ENCODE assay signal across 8 cellular contexts in the genomic region with DNA sequence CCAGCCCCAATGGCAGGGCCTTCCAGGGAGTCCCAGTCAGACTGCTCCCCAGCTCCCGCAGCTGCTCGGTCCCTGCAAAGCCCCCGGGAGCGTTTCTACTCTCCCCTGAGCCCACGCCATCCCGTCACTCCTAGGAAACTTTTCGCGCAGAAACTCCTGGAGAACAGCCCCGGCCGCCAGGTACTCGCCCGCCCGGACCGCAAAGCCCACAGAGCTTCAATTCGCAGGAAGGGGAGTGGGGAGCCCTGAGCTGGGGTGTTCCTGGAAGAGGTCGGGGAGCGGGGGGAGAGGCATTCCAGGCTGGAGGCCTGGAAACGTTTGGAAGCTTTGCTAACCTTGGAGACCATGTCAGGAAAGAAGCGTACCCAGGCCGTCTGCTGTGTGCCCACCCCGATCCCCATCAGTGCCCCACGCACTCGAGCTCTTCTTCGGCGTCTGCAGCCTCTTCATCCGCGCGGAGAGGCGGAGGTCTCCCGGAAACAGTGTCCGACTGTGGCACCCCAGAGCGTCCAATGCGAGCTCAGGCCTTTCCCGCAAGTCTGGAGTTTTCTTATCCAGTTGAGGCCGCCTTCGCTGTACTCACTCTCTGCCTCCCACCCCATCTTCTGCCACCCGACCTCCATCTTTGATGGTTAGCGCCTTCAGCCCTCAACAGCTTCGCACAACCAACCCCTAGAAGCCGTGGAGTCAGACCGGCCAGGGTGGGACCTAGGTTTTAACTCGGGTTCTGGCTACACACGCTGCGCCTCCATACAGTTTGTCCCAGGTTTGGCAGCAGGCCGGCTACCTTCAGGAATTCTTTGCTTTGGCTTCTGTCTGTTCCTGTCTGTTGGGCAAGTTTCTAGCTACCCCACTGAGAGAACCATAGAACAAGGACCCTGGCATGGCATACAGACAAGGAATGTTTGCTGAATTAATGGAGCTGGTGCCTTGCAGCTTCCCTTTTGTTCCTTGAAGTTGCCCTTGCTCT. TPM values are rescaled to one million over a fixed set of nuclear protein-coding genes. Genes with fewer than 3 reads are reported as not detected.
DNase-seq lines count a peak whose midpoint lies in the region; ATAC-seq, FAIRE-seq and TF ChIP-seq lines count a peak whose summit lies in the region.

No MANE protein-coding gene starts in this region.

- no peak overlapping the region for H3K23ac ChIP-seq in mesendoderm (ENCODE audit: low read length)

- H2BK15ac ChIP-seq in mesendoderm (replicated peaks; ENCODE audit: low read depth) = no peak overlapping the region

- no peak overlapping the region for H4K8ac ChIP-seq in mesendoderm (ENCODE audit: low read depth, low read length)

- DNase-seq in activated T-cell treated with anti-CD3 and anti-CD28 coated beads, Interleukin-2, amount 50 U/mL, for 4 hours = no peak
- DNase-seq in activated T-cell treated with anti-CD3 and anti-CD28 coated beads, Interleukin-2, amount 50 U/mL, for 1 hour = no peak
- DNase-seq in bronchial epithelial cell (ENCODE audit: low read depth) (no peak), mesendoderm (no peak), transverse colon (no peak), NCI-H1048 (lab: John Stamatoyannopoulos, UW) (no peak), NCI-H345 (lab: John Stamatoyannopoulos, UW) (no peak), AG20443 (ENCODE audit: low spot score) (no peak)

- no peak overlapping the region for H2AK5ac ChIP-seq in mesendoderm (ENCODE audit: low read length)

- no peak for FAIRE-seq in bronchial epithelial cell (lab: Jason Lieb, UNC)

- H3K4ac ChIP-seq in mesendoderm (ENCODE audit: low read depth, low read length) = no peak overlapping the region

- intact Hi-C loops in transverse colon (cut with DNase I; ENCODE audit: low total_unique reads) = no loop called here

- H3K27ac ChIP-seq in mesendoderm (ENCODE audit: low read depth, low read length) = no peak overlapping the region
- H3K27ac ChIP-seq in transverse colon = peak overlapping the region; percentile 85 to 90 (median 86)

- H3K4me1 ChIP-seq in mesendoderm (ENCODE audit: control insufficient read depth, low read depth, low read length) = peaks cover 6% of the 10 kb centered on the region
- H3K4me1 ChIP-seq in transverse colon = peaks cover 22 to 67% (median 52%) of the 10 kb centered on the region in 4 donors

- peak overlapping the region; percentile 20 for H3K4me2 ChIP-seq in mesendoderm (ENCODE audit: low read length)

- H3K56ac ChIP-seq in mesendoderm (ENCODE audit: low read length) = peak overlapping the region; percentile 81

- TF ChIP-seq CTCF in bronchial epithelial cell (IDR thresholded peaks at IDR 0.05; ENCODE audit: insufficient read depth, low read length, severe bottlenecking) (no peak), transverse colon (IDR thresholded peaks at IDR 0.05) (no peak)

- H3K36me3 Mint-ChIP-seq in activated T-cell treated with anti-CD3 and anti-CD28 coated beads, Interleukin-2, amount 50 U/mL, for 4 hours (ENCODE audit: insufficient read depth) = peaks cover 18% of the 10 kb centered on the region

- H4K5ac ChIP-seq in mesendoderm (ENCODE audit: low read length) = no peak overlapping the region

- no peaks in the 10 kb centered on the region for H3K9me3 ChIP-seq in transverse colon

- no CpG with 5 or more reads among the region's 45 CpGs for WGBS in mesendoderm (ENCODE audit: extremely low coverage, insufficient coverage, low lambda C conversion rate)
- WGBS in transverse colon (ENCODE audit: low coverage in 1 of 2), 2 donors = 60 to 84% methylated on average over 12 to 45 of the region's 45 CpGs

- peak overlapping the region; percentile 22 for H3K18ac ChIP-seq in mesendoderm (ENCODE audit: low read length)

- H3K4me3 ChIP-seq in bronchial epithelial cell (ENCODE audit: low read depth, low read length) (peak overlapping the region; percentile 54), mesendoderm (ENCODE audit: low read length) (peak overlapping the region; percentile 14), transverse colon (peak overlapping the region; percentile 6 to 54 (median 47))

- no peak overlapping the region for H2BK5ac ChIP-seq in mesendoderm (ENCODE audit: low read length)

- TF ChIP-seq EP300 in transverse colon (IDR thresholded peaks at IDR 0.05; ENCODE audit: low read depth) = no peak

- H3K79me1 ChIP-seq in mesendoderm (ENCODE audit: low read length) = no peaks in the 10 kb centered on the region

- H3K79me2 ChIP-seq in mesendoderm (ENCODE audit: control insufficient read depth, insufficient read depth, low read length) = no peaks in the 10 kb centered on the region

- H3K4me3 Mint-ChIP-seq in activated T-cell treated with anti-CD3 and anti-CD28 coated beads, Interleukin-2, amount 50 U/mL, for 4 hours = peak overlapping the region; percentile 71

- H2BK120ac ChIP-seq in mesendoderm (ENCODE audit: low read depth, low read length) = no peak overlapping the region

- no peaks in the 10 kb centered on the region for H3K9me3 Mint-ChIP-seq in activated T-cell treated with anti-CD3 and anti-CD28 coated beads, Interleukin-2, amount 50 U/mL, for 4 hours

- peak overlapping the region; percentile 46 for H3K9ac ChIP-seq in mesendoderm (ENCODE audit: low read length)

- ATAC-seq in activated T-cell treated with anti-CD3 and anti-CD28 coated beads, Interleukin-2, amount 50 U/mL, for 4 hours = no peak

- peaks cover 7% of the 10 kb centered on the region for H3K27me3 ChIP-seq in bronchial epithelial cell (ENCODE audit: control insufficient read depth, insufficient read depth, low read length)
- H3K27me3 ChIP-seq in mesendoderm (ENCODE audit: insufficient read depth, low read length, poor library complexity) = peaks cover 56% of the 10 kb centered on the region
- peaks cover 33% of the 10 kb centered on the region for H3K27me3 ChIP-seq in transverse colon

- no peak for TF ChIP-seq POLR2A in transverse colon (IDR thresholded peaks at IDR 0.05)

- in situ Hi-C loops in transverse colon (cut with MboI; ENCODE audit: low pct_ligation_motif_present in 1 of 4, low pct_unique_long_range_greater_than_20kb in 1 of 4, low sequenced_read_pairs in 3 of 4) = loop anchor here in 1 of 4 donors (5.0 kb wide), 1 partner anchor 74 kb away; no protein-coding TSS in a partner anchor

- H3K36me3 ChIP-seq in bronchial epithelial cell (ENCODE audit: control insufficient read depth, insufficient read depth, low read length) (peaks cover 7% of the 10 kb centered on the region), mesendoderm (ENCODE audit: control insufficient read depth, insufficient read depth, low read length) (no peaks in the 10 kb centered on the region), transverse colon (no peaks in the 10 kb centered on the region)

- peaks cover 57% of the 10 kb centered on the region for H3K4me1 Mint-ChIP-seq in activated T-cell treated with anti-CD3 and anti-CD28 coated beads, Interleukin-2, amount 50 U/mL, for 4 hours (ENCODE audit: low read depth)

- peaks cover 60% of the 10 kb centered on the region for H3K27me3 Mint-ChIP-seq in activated T-cell treated with anti-CD3 and anti-CD28 coated beads, Interleukin-2, amount 50 U/mL, for 4 hours (ENCODE audit: low read depth)

RNA-seq across cellular contexts. Expression of a gene that starts 3.7 kb away (rescaled TPM):
- 10 to 100 TPM; 21.7 to 32.4 (median 28.8) TPM for total RNA-seq in activated T-cell treated with anti-CD3 and anti-CD28 coated beads, Interleukin-2, amount 50 U/mL, for 4 hours
- total RNA-seq in bronchial epithelial cell = 35.5 and 41.5 TPM in 2 replicates
- 10.7 TPM for polyA plus RNA-seq in mesendoderm (2013, experiment 1 of 2)
- polyA plus RNA-seq in mesendoderm (2013, experiment 2 of 2) = 9.5 TPM
- 10 to 100 TPM in 3 of 4 donors, 1 to 10 TPM in 1; 3.7 to 23.9 (median 19.3) TPM for total RNA-seq in transverse colon

RNA-seq across cellular contexts. Expression of a gene that starts 4.4 kb away (rescaled TPM):
- under 1 TPM in 2 of 3 donors, not detected in 1; 0.22 to 0.24 TPM for total RNA-seq in activated T-cell treated with anti-CD3 and anti-CD28 coated beads, Interleukin-2, amount 50 U/mL, for 4 hours
- 0.53 and 0.77 TPM in 2 replicates for total RNA-seq in bronchial epithelial cell
- not detected for polyA plus RNA-seq in mesendoderm (2013, experiment 1 of 2)
- polyA plus RNA-seq in mesendoderm (2013, experiment 2 of 2) = not detected
- 1 to 10 TPM in 2 of 4 donors, under 1 TPM in 1, not detected in 1; 0.80 to 3.8 (median 1.6) TPM for total RNA-seq in transverse colon

RNA-seq across cellular contexts. Expression of a gene that starts 10.5 kb away (rescaled TPM):
- total RNA-seq in activated T-cell treated with anti-CD3 and anti-CD28 coated beads, Interleukin-2, amount 50 U/mL, for 4 hours = not detected
- total RNA-seq in bronchial epithelial cell (not detected in 2 replicates), transverse colon (1 to 10 TPM in 1 of 4 donors, under 1 TPM in 1, not detected in 2; 0.96 to 2.5 TPM)
- polyA plus RNA-seq in mesendoderm (2013, experiment 1 of 2) = 0.01 TPM
- 0.06 TPM for polyA plus RNA-seq in mesendoderm (2013, experiment 2 of 2)

RNA-seq across cellular contexts. Expression of a gene that starts 20.9 kb away (rescaled TPM):
- total RNA-seq in activated T-cell treated with anti-CD3 and anti-CD28 coated beads, Interleukin-2, amount 50 U/mL, for 4 hours = 10 to 100 TPM; 22.4 to 23.8 (median 23.4) TPM
- 5.8 and 6.8 TPM in 2 replicates for total RNA-seq in bronchial epithelial cell
- polyA plus RNA-seq in mesendoderm (2013, experiment 1 of 2) = 14.8 TPM
- 14.5 TPM for polyA plus RNA-seq in mesendoderm (2013, experiment 2 of 2)
- total RNA-seq in transverse colon = 10 to 100 TPM; 16.9 to 36.0 (median 32.0) TPM

RNA-seq across cellular contexts. Expression of a gene that starts 21.0 kb away (rescaled TPM):
- 10 to 100 TPM; 13.7 to 17.3 (median 13.9) TPM for total RNA-seq in activated T-cell treated with anti-CD3 and anti-CD28 coated beads, Interleukin-2, amount 50 U/mL, for 4 hours
- 12.1 and 12.8 TPM in 2 replicates for total RNA-seq in bronchial epithelial cell
- polyA plus RNA-seq in mesendoderm (2013, experiment 1 of 2) = 2.9 TPM
- 3.1 TPM for polyA plus RNA-seq in mesendoderm (2013, experiment 2 of 2)
- 10 to 100 TPM; 49.7 to 93.1 (median 71.6) TPM for total RNA-seq in transverse colon
